8 cellular contexts compared by ENCODE assay signal in genomic region chr22:21867528-21868266, GRCh38. TPM values are rescaled to one million over a fixed set of nuclear protein-coding genes. Genes with fewer than 3 reads are reported as not detected.
A peak's percentile ranks its signal among the peaks of the same experiment; 100 is the strongest.
DNase-seq lines count a peak whose midpoint lies in the region; ATAC-seq and TF ChIP-seq lines count a peak whose summit lies in the region.

MAPK1 (minus strand) TSS chr22:21867645; CDS start chr22:21867440, 205 bp downstream.

- H3K27ac Mint-ChIP-seq in T-cell (peak within 1 kb of the TSS; percentile 91 to 95), progenitor cell of endocrine pancreas (peak within 1 kb of the TSS; percentile 97)

- WGBS in adrenal gland, 4 donors: 1 to 2% (median 1%) methylated on average over 4 to 74 of the region's 74 CpGs
- WGBS in heart right ventricle, 2 donors: 1 to 2% methylated on average over 63 to 72 of the region's 74 CpGs

- CTCF ChIA-PET in T-cell (lab: Charles Lee): interaction anchor here in 1 of 2 donors (0.6 to 1.1 kb wide), 3 partner anchors 16 to 85 kb away, joined by 3 to 4 read pairs (median 3); partner anchors contain the start of gene PPM1F

- peaks cover 47 to 54% (median 54%) of the 10 kb centered on the region in 3 donors for H3K4me1 Mint-ChIP-seq in T-cell
- peaks cover 31% of the 10 kb centered on the region for H3K4me1 Mint-ChIP-seq in progenitor cell of endocrine pancreas (ENCODE audit: low read depth)

- TF ChIP-seq POLR2A in adrenal gland (IDR thresholded peaks at IDR 0.05): peak; percentile 68 to 86

- intact Hi-C loops in adrenal gland (cut with DNase I): loop anchor here in 1 of 2 donors (10.0 kb wide), 2 partner anchors 63 to 67 kb away; no protein-coding TSS in a partner anchor
- intact Hi-C loops in heart right ventricle (cut with DNase I): loop anchor here in 7 of 10 donors (5.0 to 10.0 kb wide), 9 partner anchors 35 to 155 kb away; partner anchors contain the start of gene YPEL1 (in 3 of the 7)

- H3K36me3 Mint-ChIP-seq in T-cell (peaks cover 11% of the 10 kb centered on the region), progenitor cell of endocrine pancreas (ENCODE audit: insufficient read depth) (peaks cover 6% of the 10 kb centered on the region)

- no peaks in the 10 kb centered on the region for H3K27me3 ChIP-seq in adrenal gland
- H3K27me3 ChIP-seq in heart right ventricle: no peaks in the 10 kb centered on the region

- H3K4me3 ChIP-seq in adrenal gland (peak within 1 kb of the TSS; percentile 11 to 97 (median 54)), heart right ventricle (peak within 1 kb of the TSS; percentile 79 to 97 (median 90))

- H3K27ac ChIP-seq in adrenal gland: peak within 1 kb of the TSS in 4 of 5 donors; percentile 81 to 97 (median 84)
- peak within 1 kb of the TSS; percentile 78 to 96 (median 88) for H3K27ac ChIP-seq in heart right ventricle

- ATAC-seq in HG02623 (IDR thresholded peaks at IDR 0.05; ENCODE audit: unreplicated experiment): peak; percentile 75
- ATAC-seq in T-cell (replicated peaks in 1 of 4): peak; percentile 95 to 98 (median 96)
- peak; percentile 99 to 100 (median 99) for ATAC-seq in heart right ventricle

- H3K9me3 ChIP-seq in adrenal gland (replicated peaks in 1 of 3) (no peaks in the 10 kb centered on the region), heart right ventricle (no peaks in the 10 kb centered on the region)

- H3K27me3 Mint-ChIP-seq in T-cell: no peaks in the 10 kb centered on the region
- H3K27me3 Mint-ChIP-seq in progenitor cell of endocrine pancreas: no peaks in the 10 kb centered on the region

- POLR2A ChIA-PET in T-cell (lab: Charles Lee): interaction anchor here in 1 of 2 donors (0.7 kb wide), 1 partner anchor 239 kb away, joined by 3 read pairs; no protein-coding TSS in a partner anchor

- TF ChIP-seq CTCF in GM12873 (IDR thresholded peaks at IDR 0.05; ENCODE audit: insufficient read depth, low read depth, low read length, missing control alignments): peak; percentile 41
- TF ChIP-seq CTCF in adrenal gland (IDR thresholded peaks at IDR 0.05): peak in 5 of 6 experiments; percentile 12 to 48 (median 34)
- peak in 8 of 9 donors; percentile 21 to 63 (median 44) for TF ChIP-seq CTCF in heart right ventricle (IDR thresholded peaks at IDR 0.05)
- peak; percentile 56 for TF ChIP-seq CTCF in progenitor cell of endocrine pancreas (IDR thresholded peaks at IDR 0.05; ENCODE audit: unreplicated experiment)

- H3K36me3 ChIP-seq in adrenal gland (replicated peaks in 1 of 2): no peaks in the 10 kb centered on the region
- H3K36me3 ChIP-seq in heart right ventricle: no peaks in the 10 kb centered on the region

- H3K4me3 Mint-ChIP-seq in T-cell (peak within 1 kb of the TSS; percentile 98), progenitor cell of endocrine pancreas (ENCODE audit: low read depth) (peak within 1 kb of the TSS; percentile 94)

- H3K9me3 Mint-ChIP-seq in T-cell (no peaks in the 10 kb centered on the region), progenitor cell of endocrine pancreas (ENCODE audit: low read depth) (no peaks in the 10 kb centered on the region)

- H3K4me1 ChIP-seq in adrenal gland (replicated peaks in 1 of 2) (peaks cover 0 to 46% of the 10 kb centered on the region in 2 donors), heart right ventricle (peaks cover 5 to 51% (median 42%) of the 10 kb centered on the region in 9 donors)

- peak; percentile 91 for DNase-seq in NCI-H1092 treated with DMSO at 0.1 percent for 48 hours (lab: John Stamatoyannopoulos, UW)
- DNase-seq in T-cell: peak; percentile 82 to 94 (median 91)
- peak; percentile 90 to 95 (median 93) for DNase-seq in adrenal gland
- DNase-seq in heart right ventricle: peak; percentile 92 to 95
- peak; percentile 82 for DNase-seq in progenitor cell of endocrine pancreas (ENCODE audit: low spot score, unreplicated experiment)
- peak; percentile 94 for DNase-seq in ureter (ENCODE audit: low spot score)

RNA-seq across cellular contexts. Expression of gene MAPK1, which starts in this region (rescaled TPM):
- 100 to 1,000 TPM in 4 of 5 donors, 10 to 100 TPM in 1; 85.0 to 114 (median 110) TPM for total RNA-seq in T-cell
- 100 to 1,000 TPM in 4 of 8 donors, 10 to 100 TPM in 4; 63.3 to 201 (median 107) TPM for total RNA-seq in adrenal gland
- 100 to 1,000 TPM in 1 of 3 donors, 10 to 100 TPM in 1, 1 to 10 TPM in 1; 9.6 to 142 (median 10.3) TPM for polyA plus RNA-seq in adrenal gland
- total RNA-seq in heart right ventricle: 100 to 1,000 TPM in 6 of 10 donors, 10 to 100 TPM in 4; 85.4 to 124 (median 105) TPM
- polyA plus RNA-seq in heart right ventricle: 10 to 100 TPM in 1 of 2 donors, 1 to 10 TPM in 1; 8.3 to 14.7 TPM
- total RNA-seq in progenitor cell of endocrine pancreas: 116 and 126 TPM in 2 replicates
- 136 TPM for total RNA-seq in ureter

Comparison
In these comparisons a context has a peak if more than half of its experiments do, and no peak if none do; other contexts are left out.
1. Peak in every context shown above with its lines: DNase-seq, ATAC-seq, H3K4me3 ChIP-seq and H3K27ac ChIP-seq.